ENCODE assay signal across 2 cellular contexts in the genomic region with DNA sequence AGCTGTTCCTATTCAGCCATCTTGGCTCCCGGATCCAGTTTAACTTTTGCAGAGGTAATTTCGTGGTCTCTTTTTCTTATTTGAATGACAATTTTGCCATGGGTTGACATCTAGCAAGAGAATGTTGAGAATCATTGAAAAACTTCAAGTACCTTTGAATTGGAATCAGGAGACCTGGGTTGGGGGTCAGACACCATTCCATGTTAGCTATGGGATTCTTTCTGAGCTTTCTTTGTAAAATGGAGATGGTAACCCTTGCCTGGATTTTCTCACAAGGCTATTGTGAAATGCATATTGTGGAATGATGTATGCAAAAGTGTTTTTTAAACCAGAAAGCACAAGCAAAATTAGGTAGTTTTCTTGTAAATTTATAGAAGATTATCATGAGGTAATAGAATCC.
TF ChIP-seq lines count a peak whose summit lies in the region.

No MANE protein-coding gene starts in this region.

TF ChIP-seq in HEK293, 187 proteins besides CTCF, POLR2A, EP300 and RAD21 (continued from another document):
- TF ChIP-seq, protein P1, sequence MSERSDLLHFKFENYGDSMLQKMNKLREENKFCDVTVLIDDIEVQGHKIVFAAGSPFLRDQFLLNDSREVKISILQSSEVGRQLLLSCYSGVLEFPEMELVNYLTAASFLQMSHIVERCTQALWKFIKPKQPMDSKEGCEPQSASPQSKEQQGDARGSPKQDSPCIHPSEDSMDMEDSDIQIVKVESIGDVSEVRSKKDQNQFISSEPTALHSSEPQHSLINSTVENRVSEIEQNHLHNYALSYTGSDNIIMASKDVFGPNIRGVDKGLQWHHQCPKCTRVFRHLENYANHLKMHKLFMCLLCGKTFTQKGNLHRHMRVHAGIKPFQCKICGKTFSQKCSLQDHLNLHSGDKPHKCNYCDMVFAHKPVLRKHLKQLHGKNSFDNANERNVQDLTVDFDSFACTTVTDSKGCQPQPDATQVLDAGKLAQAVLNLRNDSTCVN (tag by site-specific recombination; optimal IDR thresholded peaks at IDR 0.05) = no peak
- TF ChIP-seq, protein P2, sequence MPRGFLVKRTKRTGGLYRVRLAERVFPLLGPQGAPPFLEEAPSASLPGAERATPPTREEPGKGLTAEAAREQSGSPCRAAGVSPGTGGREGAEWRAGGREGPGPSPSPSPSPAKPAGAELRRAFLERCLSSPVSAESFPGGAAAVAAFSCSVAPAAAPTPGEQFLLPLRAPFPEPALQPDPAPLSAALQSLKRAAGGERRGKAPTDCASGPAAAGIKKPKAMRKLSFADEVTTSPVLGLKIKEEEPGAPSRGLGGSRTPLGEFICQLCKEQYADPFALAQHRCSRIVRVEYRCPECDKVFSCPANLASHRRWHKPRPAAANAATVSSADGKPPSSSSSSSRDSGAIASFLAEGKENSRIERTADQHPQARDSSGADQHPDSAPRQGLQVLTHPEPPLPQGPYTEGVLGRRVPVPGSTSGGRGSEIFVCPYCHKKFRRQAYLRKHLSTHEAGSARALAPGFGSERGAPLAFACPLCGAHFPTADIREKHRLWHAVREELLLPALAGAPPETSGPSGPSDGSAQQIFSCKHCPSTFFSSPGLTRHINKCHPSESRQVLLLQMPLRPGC (tag by site-specific recombination; IDR thresholded peaks at IDR 0.05) = no peak
- TF ChIP-seq ZNF776 (tag by site-specific recombination; IDR thresholded peaks at IDR 0.05; ENCODE audit: borderline replicate concordance) = no peak
- TF ChIP-seq, protein P3, sequence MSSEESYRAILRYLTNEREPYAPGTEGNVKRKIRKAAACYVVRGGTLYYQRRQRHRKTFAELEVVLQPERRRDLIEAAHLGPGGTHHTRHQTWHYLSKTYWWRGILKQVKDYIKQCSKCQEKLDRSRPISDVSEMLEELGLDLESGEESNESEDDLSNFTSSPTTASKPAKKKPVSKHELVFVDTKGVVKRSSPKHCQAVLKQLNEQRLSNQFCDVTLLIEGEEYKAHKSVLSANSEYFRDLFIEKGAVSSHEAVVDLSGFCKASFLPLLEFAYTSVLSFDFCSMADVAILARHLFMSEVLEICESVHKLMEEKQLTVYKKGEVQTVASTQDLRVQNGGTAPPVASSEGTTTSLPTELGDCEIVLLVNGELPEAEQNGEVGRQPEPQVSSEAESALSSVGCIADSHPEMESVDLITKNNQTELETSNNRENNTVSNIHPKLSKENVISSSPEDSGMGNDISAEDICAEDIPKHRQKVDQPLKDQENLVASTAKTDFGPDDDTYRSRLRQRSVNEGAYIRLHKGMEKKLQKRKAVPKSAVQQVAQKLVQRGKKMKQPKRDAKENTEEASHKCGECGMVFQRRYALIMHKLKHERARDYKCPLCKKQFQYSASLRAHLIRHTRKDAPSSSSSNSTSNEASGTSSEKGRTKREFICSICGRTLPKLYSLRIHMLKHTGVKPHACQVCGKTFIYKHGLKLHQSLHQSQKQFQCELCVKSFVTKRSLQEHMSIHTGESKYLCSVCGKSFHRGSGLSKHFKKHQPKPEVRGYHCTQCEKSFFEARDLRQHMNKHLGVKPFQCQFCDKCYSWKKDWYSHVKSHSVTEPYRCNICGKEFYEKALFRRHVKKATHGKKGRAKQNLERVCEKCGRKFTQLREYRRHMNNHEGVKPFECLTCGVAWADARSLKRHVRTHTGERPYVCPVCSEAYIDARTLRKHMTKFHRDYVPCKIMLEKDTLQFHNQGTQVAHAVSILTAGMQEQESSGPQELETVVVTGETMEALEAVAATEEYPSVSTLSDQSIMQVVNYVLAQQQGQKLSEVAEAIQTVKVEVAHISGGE (tag by site-specific recombination; conservative IDR thresholded peaks at IDR 0.05; ENCODE audit: low read depth) = no peak

TF ChIP-seq in WTC11, 78 proteins besides CTCF, POLR2A, EP300 and RAD21 (continued from another document):
- TF ChIP-seq, protein P4, sequence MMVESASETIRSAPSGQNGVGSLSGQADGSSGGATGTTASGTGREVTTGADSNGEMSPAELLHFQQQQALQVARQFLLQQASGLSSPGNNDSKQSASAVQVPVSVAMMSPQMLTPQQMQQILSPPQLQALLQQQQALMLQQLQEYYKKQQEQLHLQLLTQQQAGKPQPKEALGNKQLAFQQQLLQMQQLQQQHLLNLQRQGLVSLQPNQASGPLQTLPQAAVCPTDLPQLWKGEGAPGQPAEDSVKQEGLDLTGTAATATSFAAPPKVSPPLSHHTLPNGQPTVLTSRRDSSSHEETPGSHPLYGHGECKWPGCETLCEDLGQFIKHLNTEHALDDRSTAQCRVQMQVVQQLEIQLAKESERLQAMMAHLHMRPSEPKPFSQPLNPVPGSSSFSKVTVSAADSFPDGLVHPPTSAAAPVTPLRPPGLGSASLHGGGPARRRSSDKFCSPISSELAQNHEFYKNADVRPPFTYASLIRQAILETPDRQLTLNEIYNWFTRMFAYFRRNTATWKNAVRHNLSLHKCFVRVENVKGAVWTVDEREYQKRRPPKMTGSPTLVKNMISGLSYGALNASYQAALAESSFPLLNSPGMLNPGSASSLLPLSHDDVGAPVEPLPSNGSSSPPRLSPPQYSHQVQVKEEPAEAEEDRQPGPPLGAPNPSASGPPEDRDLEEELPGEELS (CRISPR knock-in tag; IDR thresholded peaks at IDR 0.05) = no peak
- TF ChIP-seq, protein P5, sequence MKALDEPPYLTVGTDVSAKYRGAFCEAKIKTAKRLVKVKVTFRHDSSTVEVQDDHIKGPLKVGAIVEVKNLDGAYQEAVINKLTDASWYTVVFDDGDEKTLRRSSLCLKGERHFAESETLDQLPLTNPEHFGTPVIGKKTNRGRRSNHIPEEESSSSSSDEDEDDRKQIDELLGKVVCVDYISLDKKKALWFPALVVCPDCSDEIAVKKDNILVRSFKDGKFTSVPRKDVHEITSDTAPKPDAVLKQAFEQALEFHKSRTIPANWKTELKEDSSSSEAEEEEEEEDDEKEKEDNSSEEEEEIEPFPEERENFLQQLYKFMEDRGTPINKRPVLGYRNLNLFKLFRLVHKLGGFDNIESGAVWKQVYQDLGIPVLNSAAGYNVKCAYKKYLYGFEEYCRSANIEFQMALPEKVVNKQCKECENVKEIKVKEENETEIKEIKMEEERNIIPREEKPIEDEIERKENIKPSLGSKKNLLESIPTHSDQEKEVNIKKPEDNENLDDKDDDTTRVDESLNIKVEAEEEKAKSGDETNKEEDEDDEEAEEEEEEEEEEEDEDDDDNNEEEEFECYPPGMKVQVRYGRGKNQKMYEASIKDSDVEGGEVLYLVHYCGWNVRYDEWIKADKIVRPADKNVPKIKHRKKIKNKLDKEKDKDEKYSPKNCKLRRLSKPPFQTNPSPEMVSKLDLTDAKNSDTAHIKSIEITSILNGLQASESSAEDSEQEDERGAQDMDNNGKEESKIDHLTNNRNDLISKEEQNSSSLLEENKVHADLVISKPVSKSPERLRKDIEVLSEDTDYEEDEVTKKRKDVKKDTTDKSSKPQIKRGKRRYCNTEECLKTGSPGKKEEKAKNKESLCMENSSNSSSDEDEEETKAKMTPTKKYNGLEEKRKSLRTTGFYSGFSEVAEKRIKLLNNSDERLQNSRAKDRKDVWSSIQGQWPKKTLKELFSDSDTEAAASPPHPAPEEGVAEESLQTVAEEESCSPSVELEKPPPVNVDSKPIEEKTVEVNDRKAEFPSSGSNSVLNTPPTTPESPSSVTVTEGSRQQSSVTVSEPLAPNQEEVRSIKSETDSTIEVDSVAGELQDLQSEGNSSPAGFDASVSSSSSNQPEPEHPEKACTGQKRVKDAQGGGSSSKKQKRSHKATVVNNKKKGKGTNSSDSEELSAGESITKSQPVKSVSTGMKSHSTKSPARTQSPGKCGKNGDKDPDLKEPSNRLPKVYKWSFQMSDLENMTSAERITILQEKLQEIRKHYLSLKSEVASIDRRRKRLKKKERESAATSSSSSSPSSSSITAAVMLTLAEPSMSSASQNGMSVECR (CRISPR knock-in tag; IDR thresholded peaks at IDR 0.05; ENCODE audit: borderline replicate concordance) = no peak
- TF ChIP-seq, protein P6, sequence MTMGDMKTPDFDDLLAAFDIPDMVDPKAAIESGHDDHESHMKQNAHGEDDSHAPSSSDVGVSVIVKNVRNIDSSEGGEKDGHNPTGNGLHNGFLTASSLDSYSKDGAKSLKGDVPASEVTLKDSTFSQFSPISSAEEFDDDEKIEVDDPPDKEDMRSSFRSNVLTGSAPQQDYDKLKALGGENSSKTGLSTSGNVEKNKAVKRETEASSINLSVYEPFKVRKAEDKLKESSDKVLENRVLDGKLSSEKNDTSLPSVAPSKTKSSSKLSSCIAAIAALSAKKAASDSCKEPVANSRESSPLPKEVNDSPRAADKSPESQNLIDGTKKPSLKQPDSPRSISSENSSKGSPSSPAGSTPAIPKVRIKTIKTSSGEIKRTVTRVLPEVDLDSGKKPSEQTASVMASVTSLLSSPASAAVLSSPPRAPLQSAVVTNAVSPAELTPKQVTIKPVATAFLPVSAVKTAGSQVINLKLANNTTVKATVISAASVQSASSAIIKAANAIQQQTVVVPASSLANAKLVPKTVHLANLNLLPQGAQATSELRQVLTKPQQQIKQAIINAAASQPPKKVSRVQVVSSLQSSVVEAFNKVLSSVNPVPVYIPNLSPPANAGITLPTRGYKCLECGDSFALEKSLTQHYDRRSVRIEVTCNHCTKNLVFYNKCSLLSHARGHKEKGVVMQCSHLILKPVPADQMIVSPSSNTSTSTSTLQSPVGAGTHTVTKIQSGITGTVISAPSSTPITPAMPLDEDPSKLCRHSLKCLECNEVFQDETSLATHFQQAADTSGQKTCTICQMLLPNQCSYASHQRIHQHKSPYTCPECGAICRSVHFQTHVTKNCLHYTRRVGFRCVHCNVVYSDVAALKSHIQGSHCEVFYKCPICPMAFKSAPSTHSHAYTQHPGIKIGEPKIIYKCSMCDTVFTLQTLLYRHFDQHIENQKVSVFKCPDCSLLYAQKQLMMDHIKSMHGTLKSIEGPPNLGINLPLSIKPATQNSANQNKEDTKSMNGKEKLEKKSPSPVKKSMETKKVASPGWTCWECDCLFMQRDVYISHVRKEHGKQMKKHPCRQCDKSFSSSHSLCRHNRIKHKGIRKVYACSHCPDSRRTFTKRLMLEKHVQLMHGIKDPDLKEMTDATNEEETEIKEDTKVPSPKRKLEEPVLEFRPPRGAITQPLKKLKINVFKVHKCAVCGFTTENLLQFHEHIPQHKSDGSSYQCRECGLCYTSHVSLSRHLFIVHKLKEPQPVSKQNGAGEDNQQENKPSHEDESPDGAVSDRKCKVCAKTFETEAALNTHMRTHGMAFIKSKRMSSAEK (CRISPR knock-in tag; IDR thresholded peaks at IDR 0.05; ENCODE audit: borderline replicate concordance) = no peak
- TF ChIP-seq CREM (CRISPR knock-in tag; IDR thresholded peaks at IDR 0.05) = no peak
- TF ChIP-seq MXD4 (CRISPR knock-in tag; IDR thresholded peaks at IDR 0.05; ENCODE audit: borderline replicate concordance) = no peak
- no peak for TF ChIP-seq NR1H2 (CRISPR knock-in tag; IDR thresholded peaks at IDR 0.05)
- TF ChIP-seq SMAD3 (CRISPR knock-in tag; IDR thresholded peaks at IDR 0.05; ENCODE audit: borderline replicate concordance) = no peak
- TF ChIP-seq ELF4 (CRISPR knock-in tag; IDR thresholded peaks at IDR 0.05; ENCODE audit: low read depth) = no peak
- TF ChIP-seq, protein P7, sequence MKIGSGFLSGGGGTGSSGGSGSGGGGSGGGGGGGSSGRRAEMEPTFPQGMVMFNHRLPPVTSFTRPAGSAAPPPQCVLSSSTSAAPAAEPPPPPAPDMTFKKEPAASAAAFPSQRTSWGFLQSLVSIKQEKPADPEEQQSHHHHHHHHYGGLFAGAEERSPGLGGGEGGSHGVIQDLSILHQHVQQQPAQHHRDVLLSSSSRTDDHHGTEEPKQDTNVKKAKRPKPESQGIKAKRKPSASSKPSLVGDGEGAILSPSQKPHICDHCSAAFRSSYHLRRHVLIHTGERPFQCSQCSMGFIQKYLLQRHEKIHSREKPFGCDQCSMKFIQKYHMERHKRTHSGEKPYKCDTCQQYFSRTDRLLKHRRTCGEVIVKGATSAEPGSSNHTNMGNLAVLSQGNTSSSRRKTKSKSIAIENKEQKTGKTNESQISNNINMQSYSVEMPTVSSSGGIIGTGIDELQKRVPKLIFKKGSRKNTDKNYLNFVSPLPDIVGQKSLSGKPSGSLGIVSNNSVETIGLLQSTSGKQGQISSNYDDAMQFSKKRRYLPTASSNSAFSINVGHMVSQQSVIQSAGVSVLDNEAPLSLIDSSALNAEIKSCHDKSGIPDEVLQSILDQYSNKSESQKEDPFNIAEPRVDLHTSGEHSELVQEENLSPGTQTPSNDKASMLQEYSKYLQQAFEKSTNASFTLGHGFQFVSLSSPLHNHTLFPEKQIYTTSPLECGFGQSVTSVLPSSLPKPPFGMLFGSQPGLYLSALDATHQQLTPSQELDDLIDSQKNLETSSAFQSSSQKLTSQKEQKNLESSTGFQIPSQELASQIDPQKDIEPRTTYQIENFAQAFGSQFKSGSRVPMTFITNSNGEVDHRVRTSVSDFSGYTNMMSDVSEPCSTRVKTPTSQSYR (CRISPR knock-in tag; IDR thresholded peaks at IDR 0.05) = no peak
- TF ChIP-seq NFATC4 (CRISPR knock-in tag; IDR thresholded peaks at IDR 0.05) = no peak
- TF ChIP-seq, protein P8, sequence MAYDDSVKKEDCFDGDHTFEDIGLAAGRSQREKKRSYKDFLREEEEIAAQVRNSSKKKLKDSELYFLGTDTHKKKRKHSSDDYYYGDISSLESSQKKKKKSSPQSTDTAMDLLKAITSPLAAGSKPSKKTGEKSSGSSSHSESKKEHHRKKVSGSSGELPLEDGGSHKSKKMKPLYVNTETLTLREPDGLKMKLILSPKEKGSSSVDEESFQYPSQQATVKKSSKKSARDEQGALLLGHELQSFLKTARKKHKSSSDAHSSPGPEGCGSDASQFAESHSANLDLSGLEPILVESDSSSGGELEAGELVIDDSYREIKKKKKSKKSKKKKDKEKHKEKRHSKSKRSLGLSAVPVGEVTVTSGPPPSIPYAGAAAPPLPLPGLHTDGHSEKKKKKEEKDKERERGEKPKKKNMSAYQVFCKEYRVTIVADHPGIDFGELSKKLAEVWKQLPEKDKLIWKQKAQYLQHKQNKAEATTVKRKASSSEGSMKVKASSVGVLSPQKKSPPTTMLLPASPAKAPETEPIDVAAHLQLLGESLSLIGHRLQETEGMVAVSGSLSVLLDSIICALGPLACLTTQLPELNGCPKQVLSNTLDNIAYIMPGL (CRISPR knock-in tag; IDR thresholded peaks at IDR 0.05) = no peak
